ENCODE assay signal across 25 cellular contexts in genomic region chr14:56212541-56212940, GRCh38.
"Had no signal": no experiment of that assay in that cellular context is flagged by ENCODE, and none has a peak within 500 bp of the region (broad histone marks: within the 10 kb centered on the region; RNA-seq: fewer than 3 reads in every experiment).

No MANE protein-coding gene starts in this region.

- H3K27me3 ChIP-seq: adrenal gland, body of pancreas, gastrocnemius medialis, right atrium auricular region, testis, transverse colon had no signal

- H3K27ac ChIP-seq: adrenal gland, body of pancreas, gastrocnemius medialis, right atrium auricular region, testis, transverse colon, VCaP had no signal

- H3K4me3 ChIP-seq: adrenal gland, body of pancreas, gastrocnemius medialis, right atrium auricular region, testis, transverse colon had no signal

- H3K4me3 Mint-ChIP-seq: activated naive CD8-positive, alpha-beta T cell; activated T-cell treated with anti-CD3 and anti-CD28 coated beads, Interleukin-2, amount 50 U/mL, for 72 hours had no signal

- H3K9me3 ChIP-seq: adrenal gland, body of pancreas, gastrocnemius medialis, right atrium auricular region, testis, transverse colon had no signal

- ATAC-seq: activated T-cell treated with anti-CD3 and anti-CD28 coated beads, Interleukin-2, amount 50 U/mL, for 72 hours; body of pancreas; gastrocnemius medialis; naive thymus-derived CD4-positive, alpha-beta T cell had no signal

- H3K36me3 ChIP-seq: adrenal gland, gastrocnemius medialis, right atrium auricular region, transverse colon had no signal

- H3K9me3 Mint-ChIP-seq: activated T-cell treated with anti-CD3 and anti-CD28 coated beads, Interleukin-2, amount 50 U/mL, for 72 hours; naive thymus-derived CD4-positive, alpha-beta T cell had no signal

- DNase-seq: activated CD4-positive, alpha-beta T cell treated with anti-CD3 and anti-CD28 coated beads for 4 hours; activated CD4-positive, alpha-beta T cell treated with anti-CD3 and anti-CD28 coated beads, Interleukin-2, amount 50 U/mL, for 4 hours; activated effector memory CD4-positive, alpha-beta T cell treated with Interleukin-2 at 50 U/mL for 16 hours; activated naive CD4-positive, alpha-beta T cell treated with Interleukin-2 at 50 U/mL for 16 hours; activated T-cell treated with anti-CD3 and anti-CD28 coated beads for 4 hours; activated T-cell treated with anti-CD3 and anti-CD28 coated beads, Interleukin-2, amount 50 U/mL, for 72 hours; adrenal gland; aorta; body of pancreas; dermis blood vessel endothelial cell; effector CD8-positive, alpha-beta T cell; gastrocnemius medialis; glutamatergic neuron; islet precursor cell; mammary epithelial cell; naive thymus-derived CD4-positive, alpha-beta T cell; occipital lobe; stimulated activated CD4-positive, alpha-beta T cell treated with anti-CD3 and anti-CD28 coated beads, Interleukin-15, amount 100 ng/mL, for 24 hours; stimulated activated CD4-positive, alpha-beta T cell treated with anti-CD3 and anti-CD28 coated beads, Interleukin-2, amount 100 ng/mL, for 24 hours; stimulated activated naive CD4-positive, alpha-beta T cell treated with Interleukin-2 at 50 U/mL for 16 hours; testis; transverse colon had no signal

- H3K27ac Mint-ChIP-seq: activated naive CD8-positive, alpha-beta T cell; activated T-cell treated with anti-CD3 and anti-CD28 coated beads, Interleukin-2, amount 50 U/mL, for 72 hours; naive thymus-derived CD4-positive, alpha-beta T cell had no signal
